In the genomic region with DNA sequence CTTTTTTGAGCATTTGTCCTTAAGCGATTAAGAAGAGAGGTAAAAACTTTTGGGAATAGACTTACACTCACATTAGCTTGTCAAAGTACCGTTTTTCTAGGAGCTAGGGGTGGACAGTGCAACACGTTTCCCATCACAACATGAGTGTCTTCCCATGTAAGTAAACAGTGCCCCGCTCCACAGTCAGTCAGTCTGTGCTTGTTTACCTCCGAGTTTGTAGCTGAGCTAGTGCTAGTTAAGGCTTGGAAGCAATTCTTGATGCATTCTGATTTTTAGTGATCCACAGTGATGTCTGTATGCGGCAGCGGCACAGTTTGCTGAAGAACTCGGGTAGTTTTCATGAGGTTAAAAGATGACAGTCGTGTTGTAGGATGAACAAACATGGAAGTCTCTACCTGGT, we compare ENCODE assay signal across 8 cellular contexts. TPM values are rescaled to one million over a fixed set of nuclear protein-coding genes. Genes with fewer than 3 reads are reported as not detected.
DNase-seq lines count a peak whose midpoint lies in the region; ATAC-seq, FAIRE-seq and TF ChIP-seq lines count a peak whose summit lies in the region.

No MANE protein-coding gene starts in this region.

- ATAC-seq in HG03095 (IDR thresholded peaks at IDR 0.05; ENCODE audit: unreplicated experiment) = no peak

- peak overlapping the region; percentile 91 for H3K9ac ChIP-seq in HUES6 (ENCODE audit: low read length)
- H3K9ac ChIP-seq in adipocyte (ENCODE audit: low read length) = peak overlapping the region; percentile 94
- peak overlapping the region; percentile 96 for H3K9ac ChIP-seq in keratinocyte (ENCODE audit: control insufficient read depth, extremely low read depth, insufficient read depth, low read length)
- peak overlapping the region; percentile 87 to 96 (median 92) for H3K9ac ChIP-seq in subcutaneous abdominal adipose tissue (ENCODE audit: low read length in 5 of 5)

- H2AFZ ChIP-seq in keratinocyte (ENCODE audit: control insufficient read depth, low read length) = peak overlapping the region; percentile 11

- dilution Hi-C loops in keratinocyte (cut with MboI; ENCODE audit: extremely low pct_ligation_motif_present, low sequenced_read_pairs) = no loop called here

- H3K36me3 ChIP-seq in HUES6 (ENCODE audit: control insufficient read depth, insufficient read depth, low read length) (no peaks in the 10 kb centered on the region), adipocyte (ENCODE audit: control insufficient read depth, insufficient read depth, low read length, severe bottlenecking) (no peaks in the 10 kb centered on the region), keratinocyte (ENCODE audit: control insufficient read depth in 2 of 2, extremely low read depth in 1 of 2, insufficient read depth in 2 of 2, low read length in 2 of 2) (no peaks in the 10 kb centered on the region), subcutaneous abdominal adipose tissue (ENCODE audit: control insufficient read depth in 5 of 5, insufficient read depth in 5 of 5, low read length in 5 of 5) (no peaks in the 10 kb centered on the region)

- H3K9me1 ChIP-seq in keratinocyte (ENCODE audit: control insufficient read depth, extremely low read depth, insufficient read depth, low read length) = no peaks in the 10 kb centered on the region

- DNase-seq in adipocyte (ENCODE audit: low read depth) (peak; percentile 51), keratinocyte (ENCODE audit: low read depth, low spot score) (no peak), KG1 (lab: John Stamatoyannopoulos, UW) (no peak), ecto neural progenitor cell (ENCODE audit: low spot score) (no peak)

- H3K27ac ChIP-seq in C4-2B = peak overlapping the region; percentile 78
- peak overlapping the region; percentile 94 for H3K27ac ChIP-seq in HUES6 (ENCODE audit: low read depth, low read length)
- H3K27ac ChIP-seq in keratinocyte (ENCODE audit: control insufficient read depth, insufficient read depth, low read length) = peak overlapping the region; percentile 90
- H3K27ac ChIP-seq in subcutaneous abdominal adipose tissue (ENCODE audit: low read depth, low read length) = peak overlapping the region; percentile 95

- H3K9me3 ChIP-seq in HUES6 (ENCODE audit: control insufficient read depth, insufficient read depth, low read depth, low read length) (no peaks in the 10 kb centered on the region), adipocyte (ENCODE audit: control insufficient read depth, low read length) (no peaks in the 10 kb centered on the region), keratinocyte (ENCODE audit: control insufficient read depth, low read depth, low read length) (no peaks in the 10 kb centered on the region), subcutaneous abdominal adipose tissue (ENCODE audit: control insufficient read depth in 5 of 5, low read length in 5 of 5) (no peaks in the 10 kb centered on the region)

- H3K79me2 ChIP-seq in keratinocyte (ENCODE audit: control insufficient read depth, insufficient read depth, low read length) = peaks cover 49% of the 10 kb centered on the region

- FAIRE-seq in keratinocyte (lab: Jason Lieb, UNC) = no peak

- H3K4me3 ChIP-seq in HUES6 (ENCODE audit: low read depth, low read length) (peak overlapping the region; percentile 90), adipocyte (ENCODE audit: low read length) (peak overlapping the region; percentile 89), keratinocyte (ENCODE audit: control insufficient read depth in 2 of 3, extremely low read depth in 1 of 3, insufficient read depth in 2 of 3, low read depth in 1 of 3, low read length in 3 of 3) (peak overlapping the region; percentile 72 to 93 (median 88)), subcutaneous abdominal adipose tissue (ENCODE audit: low read depth in 1 of 5, low read length in 5 of 5) (peak overlapping the region; percentile 96 to 97 (median 97))

- TF ChIP-seq CTCF in C4-2B (conservative IDR thresholded peaks at IDR 0.05) (no peak), keratinocyte (optimal IDR thresholded peaks at IDR 0.05 in 1 of 3, IDR thresholded peaks at IDR 0.05 in 1 of 3, conservative IDR thresholded peaks at IDR 0.05 in 1 of 3; ENCODE audit: extremely low read depth in 1 of 3, insufficient read depth in 2 of 3, low read length in 3 of 3) (no peak)

- H3K4me1 ChIP-seq in HUES6 (ENCODE audit: control insufficient read depth, insufficient read depth, low read length) = peaks cover 15% of the 10 kb centered on the region
- peaks cover 18% of the 10 kb centered on the region for H3K4me1 ChIP-seq in adipocyte (ENCODE audit: control insufficient read depth, insufficient read depth, low read length)
- peaks cover 8% of the 10 kb centered on the region for H3K4me1 ChIP-seq in keratinocyte (ENCODE audit: control insufficient read depth, extremely low read depth, insufficient read depth, low read length)
- H3K4me1 ChIP-seq in subcutaneous abdominal adipose tissue (ENCODE audit: control insufficient read depth in 5 of 5, insufficient read depth in 5 of 5, low read length in 5 of 5) = peaks cover 0 to 28% (median 26%) of the 10 kb centered on the region in 5 donors

- peak overlapping the region; percentile 98 for H3K4me2 ChIP-seq in keratinocyte (ENCODE audit: control insufficient read depth, extremely low read depth, insufficient read depth, low read depth, low read length)

- H3K27me3 ChIP-seq in HUES6 (ENCODE audit: control insufficient read depth, insufficient read depth, low read length) (no peaks in the 10 kb centered on the region), adipocyte (replicated peaks; ENCODE audit: control insufficient read depth, insufficient read depth, low read length) (no peaks in the 10 kb centered on the region), keratinocyte (ENCODE audit: control insufficient read depth, extremely low read depth, insufficient read depth, low read length) (no peaks in the 10 kb centered on the region), subcutaneous abdominal adipose tissue (ENCODE audit: control insufficient read depth in 5 of 5, insufficient read depth in 4 of 5, low read length in 5 of 5) (no peaks in the 10 kb centered on the region)

- no peaks in the 10 kb centered on the region for H4K20me1 ChIP-seq in keratinocyte (ENCODE audit: control insufficient read depth, extremely low read depth, insufficient read depth, low read length)

RNA-seq across cellular contexts. Expression of a gene that starts 0.9 kb away (rescaled TPM):
- 14.0 to 28.2 TPM (median 27.8 TPM) in 3 replicates for polyA plus RNA-seq in keratinocyte
- polyA plus RNA-seq in keratinocyte (2011; ENCODE audit: low read depth) = 10.3 TPM
- 4.5 and 9.4 TPM in 2 replicates for polyA plus RNA-seq in keratinocyte (2011; cell fraction: cytosol; rRNA removed)
- 51.3 and 56.0 TPM in 2 replicates for polyA plus RNA-seq in keratinocyte (2011; cell fraction: nucleus; rRNA removed)
- 7.1 and 9.0 TPM in 2 replicates for polyA plus RNA-seq in keratinocyte (2012; ENCODE audit: low replicate concordance)
- 25.4 to 116 TPM (median 61.2 TPM) in 3 replicates for polyA minus RNA-seq in keratinocyte
- 10.7 TPM for polyA minus RNA-seq in keratinocyte (2011; cell fraction: cytosol; rRNA and poly(A)+ RNA removed)
- 52.9 and 102 TPM in 2 replicates for polyA minus RNA-seq in keratinocyte (2011; cell fraction: nucleus; rRNA and poly(A)+ RNA removed)
